ENCODE assay signal across 7 cellular contexts in the genomic region with DNA sequence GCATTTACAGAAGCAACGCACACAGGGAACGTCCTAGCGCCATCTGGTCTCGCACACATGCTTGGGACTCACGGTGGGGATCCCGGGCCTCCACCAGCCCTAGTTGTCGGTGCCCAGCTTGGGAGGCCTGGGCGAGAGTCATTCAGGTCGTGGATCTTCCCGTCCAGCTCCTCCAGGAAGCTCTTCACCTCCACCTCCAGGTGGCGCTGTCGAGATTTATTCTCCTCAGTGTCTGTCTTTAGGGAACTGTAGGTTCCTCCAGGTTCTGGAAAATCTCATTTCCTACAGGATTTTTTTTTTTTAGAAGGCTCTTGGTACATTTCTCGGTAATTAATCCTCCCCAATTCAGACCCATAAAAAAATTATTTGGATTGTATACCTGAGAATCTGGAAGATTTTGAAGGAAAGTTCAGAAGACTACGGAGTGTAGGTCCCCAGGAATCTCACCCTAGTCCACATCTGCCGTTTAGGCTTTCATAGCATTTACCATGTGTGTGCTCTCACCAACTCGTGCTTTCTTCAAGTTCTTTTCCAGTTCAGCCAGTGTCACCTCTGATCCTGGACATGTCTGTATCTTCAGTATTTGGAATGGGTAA.
A peak's percentile ranks its signal among the peaks of the same experiment; 100 is the strongest.
DNase-seq lines count a peak whose midpoint lies in the region; ATAC-seq and TF ChIP-seq lines count a peak whose summit lies in the region.

No MANE protein-coding gene starts in this region.

- no peaks in the 10 kb centered on the region for H3K4me1 Mint-ChIP-seq in HFFc6 (ENCODE audit: low read depth)

- peak; percentile 67 for TF ChIP-seq CTCF in HFFc6 (IDR thresholded peaks at IDR 0.05)

- H3K36me3 Mint-ChIP-seq in HFFc6 (ENCODE audit: low read depth), result peaks cover 11% of the 10 kb centered on the region; the same call in 1 of the 2 replicates

- H3K9me3 Mint-ChIP-seq in HFFc6, result peaks cover 58% of the 10 kb centered on the region

- H3K4me3 Mint-ChIP-seq in HFFc6, result no peak overlapping the region

- ATAC-seq in GM19351 (IDR thresholded peaks at IDR 0.05; ENCODE audit: unreplicated experiment), result no peak

- H3K27ac Mint-ChIP-seq in HFFc6, result no peak overlapping the region

- H3K27me3 Mint-ChIP-seq in HFFc6 (ENCODE audit: insufficient read depth), result no peaks in the 10 kb centered on the region

- DNase-seq in HFFc6 (no peak), OCI-M1 (lab: John Stamatoyannopoulos, UW) (peak; percentile 4), mucosa of gallbladder (ENCODE audit: low spot score) (peak; percentile 31), GOT3 (lab: John Stamatoyannopoulos, UW) (no peak), NCI-H1092 (lab: John Stamatoyannopoulos, UW) (no peak)
- peak; percentile 56 to 61 for DNase-seq in activated T-helper 1 cell treated with anti-CD3 and anti-CD28 coated beads, Interleukin-2, amount 50 U/mL, for 16 hours (ENCODE audit: low read depth in 1 of 2, low spot score in 1 of 2)

Comparison
In these comparisons a context has a peak if more than half of its experiments do, and no peak if none do; other contexts are left out.
1. DNase-seq: peak in OCI-M1 (single experiment), activated T-helper 1 cell treated with anti-CD3 and anti-CD28 coated beads, Interleukin-2, amount 50 U/mL, for 16 hours (2 of 2) and mucosa of gallbladder (single experiment); none in HFFc6 (single experiment), GOT3 (single experiment) and NCI-H1092 (single experiment).